Comparison of ENCODE assay signal across 27 cellular contexts in genomic region chr9:108751301-108751824, GRCh38.
"Had no signal": no experiment of that assay in that cellular context is flagged by ENCODE, and none has a peak within 500 bp of the region (broad histone marks: within the 10 kb centered on the region; RNA-seq: fewer than 3 reads in every experiment).

No MANE protein-coding gene starts in this region.

- DNase-seq: activated CD4-positive, alpha-beta T cell treated with anti-CD3 and anti-CD28 coated beads for 1 hour; activated CD4-positive, alpha-beta T cell treated with anti-CD3 and anti-CD28 coated beads, Interleukin-2, amount 10 ng/mL, durations not matched to agents 7 days and 5 days; activated CD4-positive, alpha-beta T cell treated with anti-CD3 and anti-CD28 coated beads, Interleukin-2, amount 50 U/mL, for 48 hours; activated CD4-positive, CD25-positive, alpha-beta regulatory T cell; activated CD8-positive, alpha-beta T cell treated with anti-CD3 and anti-CD28 coated beads, Interleukin-2, amount 10 ng/mL, durations not matched to agents 7 days and 5 days; activated gamma-delta T cell treated with Interleukin-2 at 50 U/mL for 16 hours; activated naive CD4-positive, alpha-beta T cell treated with anti-CD3 and anti-CD28 coated beads for 36 hours; activated T-cell treated with anti-CD3 and anti-CD28 coated beads, Interleukin-2, amount 50 U/mL, for 24 hours; adrenal gland; body of pancreas; MM.1S; MV-4-11; NCI-H1092; NCI-H146; NCI-H1930; NCI-H2081 treated with DMSO at 0.1 percent for 48 hours; NCI-H226; NCI-H446 treated with DMSO at 0.1 percent for 48 hours; NCI-H524; Right ventricle myocardium superior; T1000; WERI-Rb-1 had no signal

- H3K4me3 ChIP-seq: adrenal gland, body of pancreas, breast epithelium, PC-9, SK-N-MC had no signal

- H3K27ac ChIP-seq: adrenal gland, body of pancreas, breast epithelium, PC-9, RWPE1, SK-N-MC, WERI-Rb-1 had no signal

- H3K4me1 ChIP-seq: adrenal gland, breast epithelium had no signal

- H2AFZ ChIP-seq: PC-9 had no signal

- ATAC-seq: activated CD8-positive, alpha-beta T cell treated with anti-CD3 and anti-CD28 coated beads, Interleukin-2, amount 10 ng/mL, durations not matched to agents 7 days and 5 days; activated naive CD4-positive, alpha-beta T cell treated with anti-CD3 and anti-CD28 coated beads, Interleukin-2, amount 50 U/mL, for 72 hours; body of pancreas had no signal

- H3K27me3 ChIP-seq: adrenal gland, body of pancreas, breast epithelium had no signal

- H3K9me3 ChIP-seq: adrenal gland, body of pancreas had no signal

- H3K4me2 ChIP-seq: PC-9 had no signal

- H3K36me3 ChIP-seq: adrenal gland, breast epithelium had no signal
